Comparison of ENCODE assay signal across 8 cellular contexts in genomic region chr2:26577442-26578433, GRCh38.
DNase-seq lines count a peak whose midpoint lies in the region; ATAC-seq and TF ChIP-seq lines count a peak whose summit lies in the region.

No MANE protein-coding gene starts in this region.

- in situ Hi-C loops in HAP-1 (cut with MboI; ENCODE audit: low sequenced_read_pairs): no loop called here

- no peaks in the 10 kb centered on the region for H3K4me1 Mint-ChIP-seq in activated CD4-positive, alpha-beta memory T cell treated with anti-CD3 and anti-CD28 coated beads, Interleukin-2, amount 10 ng/mL, durations not matched to agents 7 days and 5 days
- H3K4me1 Mint-ChIP-seq in effector memory CD8-positive, alpha-beta T cell (ENCODE audit: low read depth in 2 of 2): peaks cover 0 to 2% of the 10 kb centered on the region in 2 donors
- H3K4me1 Mint-ChIP-seq in mesothelial cell of epicardium: no peaks in the 10 kb centered on the region

- CTCF ChIA-PET in activated CD4-positive, alpha-beta memory T cell treated with anti-CD3 and anti-CD28 coated beads, Interleukin-2, amount 10 ng/mL, durations not matched to agents 7 days and 5 days (lab: Charles Lee): interaction anchor here (0.8 to 4.0 kb wide), 28 partner anchors 9 to 627 kb away, joined by 3 to 33 read pairs (median 4); partner anchors contain the start of gene OTOF

- H3K27ac Mint-ChIP-seq in activated CD4-positive, alpha-beta memory T cell treated with anti-CD3 and anti-CD28 coated beads, Interleukin-2, amount 10 ng/mL, durations not matched to agents 7 days and 5 days: no peak overlapping the region
- no peak overlapping the region for H3K27ac Mint-ChIP-seq in effector memory CD8-positive, alpha-beta T cell
- H3K27ac Mint-ChIP-seq in mesothelial cell of epicardium: no peak overlapping the region

- no peak overlapping the region for H3K4me3 ChIP-seq in HAP-1

- H3K36me3 Mint-ChIP-seq in activated CD4-positive, alpha-beta memory T cell treated with anti-CD3 and anti-CD28 coated beads, Interleukin-2, amount 10 ng/mL, durations not matched to agents 7 days and 5 days (ENCODE audit: low read depth): no peaks in the 10 kb centered on the region
- no peaks in the 10 kb centered on the region for H3K36me3 Mint-ChIP-seq in effector memory CD8-positive, alpha-beta T cell (ENCODE audit: insufficient read depth)
- H3K36me3 Mint-ChIP-seq in mesothelial cell of epicardium: no peaks in the 10 kb centered on the region

- H3K36me3 ChIP-seq in HAP-1 (replicated peaks): no peaks in the 10 kb centered on the region

- TF ChIP-seq CTCF in C4-2B (conservative IDR thresholded peaks at IDR 0.05) (peak; percentile 95), mesothelial cell of epicardium (IDR thresholded peaks at IDR 0.05; ENCODE audit: unreplicated experiment) (peak; percentile 90)

- H3K4me3 Mint-ChIP-seq in activated CD4-positive, alpha-beta memory T cell treated with anti-CD3 and anti-CD28 coated beads, Interleukin-2, amount 10 ng/mL, durations not matched to agents 7 days and 5 days: no peak overlapping the region
- H3K4me3 Mint-ChIP-seq in effector memory CD8-positive, alpha-beta T cell: no peak overlapping the region
- no peak overlapping the region for H3K4me3 Mint-ChIP-seq in mesothelial cell of epicardium

- H3K9me3 Mint-ChIP-seq in activated CD4-positive, alpha-beta memory T cell treated with anti-CD3 and anti-CD28 coated beads, Interleukin-2, amount 10 ng/mL, durations not matched to agents 7 days and 5 days: no peaks in the 10 kb centered on the region
- H3K9me3 Mint-ChIP-seq in effector memory CD8-positive, alpha-beta T cell: no peaks in the 10 kb centered on the region
- no peaks in the 10 kb centered on the region for H3K9me3 Mint-ChIP-seq in mesothelial cell of epicardium

- POLR2A ChIA-PET in activated CD4-positive, alpha-beta memory T cell treated with anti-CD3 and anti-CD28 coated beads, Interleukin-2, amount 10 ng/mL, durations not matched to agents 7 days and 5 days (lab: Charles Lee): no interaction called here

- H3K4me1 ChIP-seq in HAP-1: no peaks in the 10 kb centered on the region

- peak; percentile 82 for ATAC-seq in effector memory CD8-positive, alpha-beta T cell (replicated peaks)
- no peak for ATAC-seq in GM19035 (IDR thresholded peaks at IDR 0.05; ENCODE audit: unreplicated experiment)

- no peaks in the 10 kb centered on the region for H3K9me3 ChIP-seq in HAP-1

- DNase-seq in HAP-1 (ENCODE audit: low spot score in 2 of 2) (peak; percentile 58 to 81), NCI-H748 (lab: John Stamatoyannopoulos, UW; ENCODE audit: unreplicated experiment) (peak; percentile 79), mesothelial cell of epicardium (ENCODE audit: low spot score in 2 of 2, unreplicated experiment in 2 of 2) (peak; percentile 54 to 79)
- DNase-seq in activated CD4-positive, alpha-beta memory T cell treated with anti-CD3 and anti-CD28 coated beads, Interleukin-2, amount 10 ng/mL, durations not matched to agents 7 days and 5 days: peak; percentile 65
- DNase-seq in effector memory CD8-positive, alpha-beta T cell: peak; percentile 39 to 53 (median 51)
- peak; percentile 22 to 27 for DNase-seq in stimulated activated CD8-positive, alpha-beta memory T cell treated with anti-CD3 and anti-CD28 coated beads, Interleukin-4, amount 100 ng/mL, for 1 hour (ENCODE audit: low read depth in 2 of 2, low spot score in 1 of 2)

- peaks cover 25% of the 10 kb centered on the region for H3K27me3 Mint-ChIP-seq in activated CD4-positive, alpha-beta memory T cell treated with anti-CD3 and anti-CD28 coated beads, Interleukin-2, amount 10 ng/mL, durations not matched to agents 7 days and 5 days
- H3K27me3 Mint-ChIP-seq in effector memory CD8-positive, alpha-beta T cell: peaks cover 54 to 97% of the 10 kb centered on the region in 2 donors
- H3K27me3 Mint-ChIP-seq in mesothelial cell of epicardium (ENCODE audit: low read depth): peaks cover 64% of the 10 kb centered on the region

- no peak overlapping the region for H3K27ac ChIP-seq in C4-2B

- H3K27me3 ChIP-seq in HAP-1 (ENCODE audit: low read depth): peaks cover 46% of the 10 kb centered on the region

Comparison
In these comparisons a context has a peak if more than half of its experiments do, and no peak if none do; other contexts are left out.
1. DNase-seq: peak in every context shown above with its lines; median percentile 79 in NCI-H748; 70 in HAP-1; 66 in mesothelial cell of epicardium; 65 in activated CD4-positive, alpha-beta memory T cell treated with anti-CD3 and anti-CD28 coated beads, Interleukin-2, amount 10 ng/mL, durations not matched to agents 7 days and 5 days; 51 in effector memory CD8-positive, alpha-beta T cell; 24 in stimulated activated CD8-positive, alpha-beta memory T cell treated with anti-CD3 and anti-CD28 coated beads, Interleukin-4, amount 100 ng/mL, for 1 hour.